Comparison of ENCODE assay signal across 8 cellular contexts in the genomic region with DNA sequence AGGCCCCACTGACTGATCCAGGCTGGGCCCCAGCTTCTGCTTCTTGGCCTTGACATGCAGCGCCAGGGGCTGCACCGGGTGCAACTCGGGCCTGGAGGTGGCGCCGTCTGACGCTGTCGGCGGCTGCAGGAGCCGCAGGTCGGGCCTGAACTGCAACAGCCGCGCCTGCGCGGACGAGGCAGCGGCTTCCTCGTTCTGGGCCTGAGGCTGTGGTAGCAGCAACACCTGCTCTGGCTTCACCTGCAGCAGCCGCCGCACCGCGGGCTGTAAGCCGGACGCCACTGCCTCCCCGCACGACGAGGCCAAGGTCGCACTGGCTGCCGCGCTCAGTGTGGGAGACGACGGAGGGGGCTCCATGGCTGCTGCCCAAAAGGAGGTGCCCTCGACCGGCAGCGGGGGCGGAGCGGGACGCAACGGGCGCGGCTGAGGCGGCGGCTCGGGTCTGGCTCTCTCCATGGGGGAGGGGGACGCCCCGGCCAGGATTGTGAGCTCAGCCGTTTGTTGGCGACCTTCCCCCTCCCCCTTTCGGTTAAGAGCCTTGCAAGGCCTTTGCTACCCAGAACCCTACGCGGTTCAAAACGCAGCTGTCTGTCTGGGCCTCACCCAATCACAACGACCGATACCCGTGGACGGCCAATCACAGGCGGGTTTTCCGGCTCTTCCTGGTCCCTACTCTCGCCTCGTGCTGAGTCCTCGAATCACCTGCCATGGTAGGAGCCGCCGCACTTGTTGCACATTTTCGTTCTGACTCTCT. TPM values are rescaled to one million over a fixed set of nuclear protein-coding genes. Genes with fewer than 3 reads are reported as not detected.
DNase-seq lines count a peak whose midpoint lies in the region; TF ChIP-seq lines count a peak whose summit lies in the region.

No MANE protein-coding gene starts in this region.

- DNase-seq in DMS 273 (lab: John Stamatoyannopoulos, UW; ENCODE audit: unreplicated experiment) (peak; percentile 81), DMS 273 treated with DMSO at 0.1 percent for 48 hours (lab: John Stamatoyannopoulos, UW) (no peak), NCI-H345 (lab: John Stamatoyannopoulos, UW) (peak; percentile 77), left ventricle myocardium inferior (peak; percentile 64), cerebellum (ENCODE audit: low spot score) (no peak), mesenteric fat pad (ENCODE audit: low spot score) (no peak)
- peak; percentile 14 to 72 (median 49) for DNase-seq in activated naive CD4-positive, alpha-beta T cell (lab: John Stamatoyannopoulos, UW)
- peak; percentile 54 to 67 for DNase-seq in stimulated activated CD4-positive, alpha-beta T cell treated with anti-CD3 and anti-CD28 coated beads, Interleukin-12 subunit alpha, Interleukin-12 subunit beta, amount 100 ng/mL, for 24 hours (ENCODE audit: low read depth in 2 of 2)

- peaks cover 12% of the 10 kb centered on the region for H3K27me3 ChIP-seq in left ventricle myocardium inferior (ENCODE audit: low read depth)

- TF ChIP-seq CTCF in left ventricle myocardium inferior (IDR thresholded peaks at IDR 0.05; ENCODE audit: borderline replicate concordance), result peak; percentile 45

- intact Hi-C loops in left ventricle myocardium inferior (cut with micrococcal nuclease), result no loop called here

- H3K4me3 ChIP-seq in left ventricle myocardium inferior, result peak overlapping the region; percentile 66

- H3K27ac ChIP-seq in left ventricle myocardium inferior (replicated peaks), result no peak overlapping the region

- H3K4me1 ChIP-seq in left ventricle myocardium inferior, result peaks cover 11% of the 10 kb centered on the region

- no peaks in the 10 kb centered on the region for H3K36me3 ChIP-seq in left ventricle myocardium inferior

- peaks cover 18% of the 10 kb centered on the region for H3K9me3 ChIP-seq in left ventricle myocardium inferior (replicated peaks)

RNA-seq across cellular contexts. Expression of a gene that starts 0.4 kb away (rescaled TPM):
- total RNA-seq in left ventricle myocardium inferior (0.08 TPM), cerebellum (0.18 TPM), mesenteric fat pad (not detected)

RNA-seq across cellular contexts. Expression of a gene that starts 19.5 kb away (rescaled TPM):
- not detected for total RNA-seq in left ventricle myocardium inferior
- total RNA-seq in cerebellum, result not detected
- total RNA-seq in mesenteric fat pad, result not detected

Comparison
In these comparisons a context has a peak if more than half of its experiments do, and no peak if none do; other contexts are left out.
1. DNase-seq: peak in DMS 273 (single experiment), NCI-H345 (single experiment), activated naive CD4-positive, alpha-beta T cell (4 of 4), left ventricle myocardium inferior (single experiment) and stimulated activated CD4-positive, alpha-beta T cell treated with anti-CD3 and anti-CD28 coated beads, Interleukin-12 subunit alpha, Interleukin-12 subunit beta, amount 100 ng/mL, for 24 hours (2 of 2); none in DMS 273 treated with DMSO at 0.1 percent for 48 hours (single experiment), cerebellum (single experiment) and mesenteric fat pad (single experiment).